8 cellular contexts compared by ENCODE assay signal in genomic region chr5:176360894-176361436, GRCh38. TPM values are rescaled to one million over a fixed set of nuclear protein-coding genes. Genes with fewer than 3 reads are reported as not detected.
DNase-seq lines count a peak whose midpoint lies in the region; ATAC-seq, FAIRE-seq and TF ChIP-seq lines count a peak whose summit lies in the region.

No MANE protein-coding gene starts in this region.

- H3K27me3 Mint-ChIP-seq in IgD-negative memory B cell = no peaks in the 10 kb centered on the region

- TF ChIP-seq CTCF in K562 (IDR thresholded peaks at IDR 0.05 in 2 of 3, conservative IDR thresholded peaks at IDR 0.05 in 1 of 3; ENCODE audit: insufficient read depth in 2 of 3, low read depth in 1 of 3, low read length in 3 of 3) (no peak), kidney epithelial cell (IDR thresholded peaks at IDR 0.05; ENCODE audit: insufficient read depth, low read length, poor library complexity, severe bottlenecking) (no peak)

- ATAC-seq in GM18502 (IDR thresholded peaks at IDR 0.05; ENCODE audit: poor library complexity, unreplicated experiment) = peak; percentile 13
- ATAC-seq in K562 = peak; percentile 60
- no peak for ATAC-seq in HG03565 (IDR thresholded peaks at IDR 0.05; ENCODE audit: unreplicated experiment)
- ATAC-seq in GM19023 (IDR thresholded peaks at IDR 0.05; ENCODE audit: unreplicated experiment) = no peak

- H3K36me3 ChIP-seq in K562 (ENCODE audit: control insufficient read depth, insufficient read depth, low read length) (peaks cover 32% of the 10 kb centered on the region; the same call in 2 of the 3 replicates), kidney epithelial cell (ENCODE audit: control insufficient read depth, insufficient read depth, low read length) (peaks cover 1% of the 10 kb centered on the region)

- H3K4me3 Mint-ChIP-seq in IgD-negative memory B cell = peak overlapping the region; percentile 91 to 99 (median 99)

- CTCF ChIA-PET in K562 (lab: Yijun Ruan, JAX; ENCODE audit: low intra/inter-chr PET ratio) = no interaction called here

- H3K27ac Mint-ChIP-seq in IgD-negative memory B cell = peak overlapping the region; percentile 83 to 97 (median 97)

- H3K79me2 ChIP-seq in K562 (ENCODE audit: control insufficient read depth, insufficient read depth, low read length) = peaks cover 46% of the 10 kb centered on the region

- H3K4me3 ChIP-seq in K562 = peak overlapping the region; percentile 96
- peak overlapping the region; percentile 93 for H3K4me3 ChIP-seq in kidney epithelial cell (ENCODE audit: low read depth, low read length)

- peak overlapping the region; percentile 99 for H2AFZ ChIP-seq in K562 (ENCODE audit: low read depth, low read length)

- POLR2A ChIA-PET in K562 (lab: Yijun Ruan, JAX) = interaction anchor here (0.6 to 3.7 kb wide), 10 partner anchors 9 to 1835 kb away, joined by 3 to 23 read pairs (median 4); partner anchors contain the start of gene CLTB

- H3K4me2 ChIP-seq in K562 (ENCODE audit: insufficient read depth, low read length) = peak overlapping the region; percentile 98

- no peaks in the 10 kb centered on the region for H4K20me1 ChIP-seq in K562 (replicated peaks; ENCODE audit: control insufficient read depth, insufficient read depth, low read length)

- no peak for TF ChIP-seq RAD21 in K562 (CRISPR knock-in tag; conservative IDR thresholded peaks at IDR 0.05 in 1 of 2, IDR thresholded peaks at IDR 0.05 in 1 of 2)

- FAIRE-seq in K562 (lab: Jason Lieb, UNC) = peak; percentile 44

- TF ChIP-seq EP300 in K562 (IDR thresholded peaks at IDR 0.05; ENCODE audit: low read length) = no peak

- BruUV-seq in K562 (replicated peaks; lab: Mats Ljungman, UMichigan) = TSS peak; percentile 75

- DNase-seq in K562 (ENCODE audit: extremely low read depth in 1 of 4, low spot score in 3 of 4) = no peak
- DNase-seq in kidney epithelial cell (ENCODE audit: low read depth) = no peak
- peak in 9 of 49 donors; percentile 26 to 59 (median 38) for DNase-seq in substantia nigra (lab: John Stamatoyannopoulos, UW)
- DNase-seq in kidney glomerular epithelial cell (lab: John Stamatoyannopoulos, UW) = no peak

- H3K9me3 Mint-ChIP-seq in IgD-negative memory B cell = no peaks in the 10 kb centered on the region

- no peaks in the 10 kb centered on the region for H3K9me3 ChIP-seq in K562 (replicated peaks; ENCODE audit: control insufficient read depth, insufficient read depth, low read depth, low read length)

- no peak for TF ChIP-seq POLR2A in K562 (conservative IDR thresholded peaks at IDR 0.05)

- in situ Hi-C loops in K562 (cut with MboI) = no loop called here

- H3K4me1 Mint-ChIP-seq in IgD-negative memory B cell = peaks cover 12 to 31% (median 28%) of the 10 kb centered on the region in 3 donors

- H3K9ac ChIP-seq in K562 (ENCODE audit: insufficient read depth in 1 of 2, low read depth in 2 of 2, low read length in 2 of 2) = peak overlapping the region; percentile 81 to 99

- intact Hi-C loops in K562 (cut with micrococcal nuclease) = loop anchor here (1.0 kb wide), 1 partner anchor 27 kb away; the partner anchor contains the start of genes HIGD2A and NOP16

- H3K36me3 Mint-ChIP-seq in IgD-negative memory B cell = no peaks in the 10 kb centered on the region

- WGBS in K562 (ENCODE audit: insufficient coverage, low coverage, missing lambda C conversion rate) = 1% methylated on average over 25 of the region's 27 CpGs

- H3K27ac ChIP-seq in K562 (ENCODE audit: extremely low read depth, low read depth, low read length) (peak overlapping the region; percentile 75), substantia nigra (ENCODE audit: low read depth, low read length, poor library complexity, severe bottlenecking) (peak overlapping the region; percentile 77)

- no peaks in the 10 kb centered on the region for H3K9me1 ChIP-seq in K562 (ENCODE audit: control insufficient read depth, insufficient read depth, low read length)

- no peaks in the 10 kb centered on the region for H3K27me3 ChIP-seq in K562 (ENCODE audit: control insufficient read depth in 2 of 2, insufficient read depth in 2 of 2, low read length in 2 of 2)
- H3K27me3 ChIP-seq in kidney epithelial cell (ENCODE audit: control insufficient read depth, insufficient read depth, low read length) = no peaks in the 10 kb centered on the region

- peaks cover 9 to 15% of the 10 kb centered on the region in 2 experiments; a peak in 4 of 5 replicates for H3K4me1 ChIP-seq in K562 (replicated peaks in 1 of 2; ENCODE audit: control insufficient read depth in 2 of 2, insufficient read depth in 2 of 2, low read length in 2 of 2)

RNA-seq across cellular contexts. Expression of gene KIAA1191, which starts 0.6 kb away (rescaled TPM):
- polyA plus RNA-seq in IgD-negative memory B cell = 45.2 TPM
- total RNA-seq in K562 (2011; cell fraction: chromatin; rRNA removed; ENCODE audit: low replicate concordance) = 94.0 and 114 TPM in 2 replicates
- total RNA-seq in K562 (2011; cell fraction: nucleolus; rRNA removed) = 63.4 and 68.9 TPM in 2 replicates
- 87.3 and 103 TPM in 2 replicates for total RNA-seq in K562 (2011; cell fraction: nucleoplasm; rRNA removed)
- 37.4 and 48.6 TPM in 2 replicates for total RNA-seq in K562 (2014; rRNA removed)
- 35.0 and 36.3 TPM in 2 replicates for total RNA-seq in K562 (2014; rRNA removed; fragmentation: Illumina TruSeq; extraction: Trizol)
- total RNA-seq in K562 (2015; rRNA removed; fragmentation: Illumina TruSeq; extraction: Trizol) = 39.8 and 41.8 TPM in 2 replicates
- total RNA-seq in K562 (2021) = 46.6 and 47.4 TPM in 2 replicates
- polyA plus RNA-seq in K562 (2011; rRNA removed) = 50.4 and 69.7 TPM in 2 replicates
- polyA plus RNA-seq in K562 (2011; cell fraction: cytosol; rRNA removed) = 63.7 and 84.2 TPM in 2 replicates
- 51.5 and 52.6 TPM in 2 replicates for polyA plus RNA-seq in K562 (2011; cell fraction: nucleus; rRNA removed)
- 43.4 and 52.5 TPM in 2 replicates for polyA plus RNA-seq in K562 (2012)
- polyA plus RNA-seq in K562 (2014; fragmentation: Illumina TruSeq; extraction: Trizol) = 69.6 and 80.2 TPM in 2 replicates
- 10 to 100 TPM; 31.0 to 56.5 TPM for polyA plus RNA-seq in K562 (2014; fragmentation: Nextera tagmentation; extraction: Ambion mirVana)
- polyA plus RNA-seq in K562 (2014; rRNA removed) = 45.7 and 48.1 TPM in 2 replicates
- 46.0 and 51.2 TPM in 2 replicates for polyA minus RNA-seq in K562 (2011; rRNA and poly(A)+ RNA removed)
- 33.3 and 34.1 TPM in 2 replicates for polyA minus RNA-seq in K562 (2011; cell fraction: cytosol; rRNA and poly(A)+ RNA removed)
- polyA minus RNA-seq in K562 (2011; cell fraction: nucleus; rRNA and poly(A)+ RNA removed) = 28.7 and 41.0 TPM in 2 replicates
- total RNA-seq in kidney epithelial cell = 92.4 and 112 TPM in 2 replicates

RNA-seq across cellular contexts. Expression of gene ARL10, which starts 4.3 kb away (rescaled TPM):
- polyA plus RNA-seq in IgD-negative memory B cell (1.3 TPM), K562 (2011; rRNA removed) (0.01 and 0.11 TPM in 2 replicates), K562 (2014; fragmentation: Illumina TruSeq; extraction: Trizol) (0.69 TPM in 1 of 2 replicates, not detected in the other), K562 (2014; fragmentation: Nextera tagmentation; extraction: Ambion mirVana) (under 1 TPM; under 0.01 to 0.31 TPM), K562 (2014; rRNA removed) (not detected in 2 replicates)
- 0.05 and 0.53 TPM in 2 replicates for total RNA-seq in K562 (2011; cell fraction: chromatin; rRNA removed; ENCODE audit: low replicate concordance)
- total RNA-seq in K562 (2011; cell fraction: nucleolus; rRNA removed) = not detected in 2 replicates
- 0.07 and 0.08 TPM in 2 replicates for total RNA-seq in K562 (2011; cell fraction: nucleoplasm; rRNA removed)
- total RNA-seq in K562 (2014; rRNA removed) (2.0 TPM in 1 of 2 replicates, not detected in the other), K562 (2014; rRNA removed; fragmentation: Illumina TruSeq; extraction: Trizol) (0.40 TPM in 1 of 2 replicates, not detected in the other), K562 (2015; rRNA removed; fragmentation: Illumina TruSeq; extraction: Trizol) (0.40 and 0.45 TPM in 2 replicates), K562 (2021) (0.38 and 1.2 TPM in 2 replicates), kidney epithelial cell (8.8 and 18.5 TPM in 2 replicates)
- under 0.01 TPM in 1 of 2 replicates, not detected in the other for polyA plus RNA-seq in K562 (2011; cell fraction: cytosol; rRNA removed)
- polyA plus RNA-seq in K562 (2011; cell fraction: nucleus; rRNA removed) = 0.03 and 0.46 TPM in 2 replicates
- polyA plus RNA-seq in K562 (2012) = 0.03 and 0.34 TPM in 2 replicates
- polyA minus RNA-seq in K562 (2011; rRNA and poly(A)+ RNA removed) = 0.35 TPM in 1 of 2 replicates, not detected in the other
- not detected in 2 replicates for polyA minus RNA-seq in K562 (2011; cell fraction: cytosol; rRNA and poly(A)+ RNA removed)
- polyA minus RNA-seq in K562 (2011; cell fraction: nucleus; rRNA and poly(A)+ RNA removed) = not detected in 2 replicates

RNA-seq across cellular contexts. Expression of gene NOP16, which starts 27.4 kb away (rescaled TPM):
- polyA plus RNA-seq in IgD-negative memory B cell (38.1 TPM), K562 (2011; rRNA removed) (121 and 136 TPM in 2 replicates), K562 (2014; fragmentation: Illumina TruSeq; extraction: Trizol) (161 and 166 TPM in 2 replicates), K562 (2014; fragmentation: Nextera tagmentation; extraction: Ambion mirVana) (100 to 1,000 TPM; 183 to 342 TPM), K562 (2014; rRNA removed) (174 and 221 TPM in 2 replicates)
- 76.0 and 149 TPM in 2 replicates for total RNA-seq in K562 (2011; cell fraction: chromatin; rRNA removed; ENCODE audit: low replicate concordance)
- total RNA-seq in K562 (2011; cell fraction: nucleolus; rRNA removed) = 135 and 143 TPM in 2 replicates
- 111 and 128 TPM in 2 replicates for total RNA-seq in K562 (2011; cell fraction: nucleoplasm; rRNA removed)
- total RNA-seq in K562 (2014; rRNA removed) (92.5 and 116 TPM in 2 replicates), K562 (2014; rRNA removed; fragmentation: Illumina TruSeq; extraction: Trizol) (80.3 and 98.2 TPM in 2 replicates), K562 (2015; rRNA removed; fragmentation: Illumina TruSeq; extraction: Trizol) (143 and 148 TPM in 2 replicates), K562 (2021) (116 and 120 TPM in 2 replicates), kidney epithelial cell (17.8 and 21.1 TPM in 2 replicates)
- polyA plus RNA-seq in K562 (2011; cell fraction: cytosol; rRNA removed) = 104 and 115 TPM in 2 replicates
- 133 and 168 TPM in 2 replicates for polyA plus RNA-seq in K562 (2011; cell fraction: nucleus; rRNA removed)
- polyA plus RNA-seq in K562 (2012) = 49.6 and 125 TPM in 2 replicates
- polyA minus RNA-seq in K562 (2011; rRNA and poly(A)+ RNA removed) = 60.7 and 71.9 TPM in 2 replicates
- 42.1 and 58.9 TPM in 2 replicates for polyA minus RNA-seq in K562 (2011; cell fraction: cytosol; rRNA and poly(A)+ RNA removed)
- 83.7 and 100 TPM in 2 replicates for polyA minus RNA-seq in K562 (2011; cell fraction: nucleus; rRNA and poly(A)+ RNA removed)

RNA-seq across cellular contexts. Expression of gene HIGD2A, which starts 27.6 kb away (rescaled TPM):
- 242 TPM for polyA plus RNA-seq in IgD-negative memory B cell
- 8.9 and 23.0 TPM in 2 replicates for total RNA-seq in K562 (2011; cell fraction: chromatin; rRNA removed; ENCODE audit: low replicate concordance)
- total RNA-seq in K562 (2011; cell fraction: nucleolus; rRNA removed) = 31.7 and 39.2 TPM in 2 replicates
- 38.3 and 59.1 TPM in 2 replicates for total RNA-seq in K562 (2011; cell fraction: nucleoplasm; rRNA removed)
- 193 and 230 TPM in 2 replicates for total RNA-seq in K562 (2014; rRNA removed)
- 86.1 and 94.7 TPM in 2 replicates for total RNA-seq in K562 (2014; rRNA removed; fragmentation: Illumina TruSeq; extraction: Trizol)
- 161 and 163 TPM in 2 replicates for total RNA-seq in K562 (2015; rRNA removed; fragmentation: Illumina TruSeq; extraction: Trizol)
- 150 and 154 TPM in 2 replicates for total RNA-seq in K562 (2021)
- polyA plus RNA-seq in K562 (2011; rRNA removed) = 121 and 166 TPM in 2 replicates
- 306 and 470 TPM in 2 replicates for polyA plus RNA-seq in K562 (2011; cell fraction: cytosol; rRNA removed)
- 70.5 and 75.2 TPM in 2 replicates for polyA plus RNA-seq in K562 (2011; cell fraction: nucleus; rRNA removed)
- polyA plus RNA-seq in K562 (2012) = 187 and 315 TPM in 2 replicates
- polyA plus RNA-seq in K562 (2014; fragmentation: Illumina TruSeq; extraction: Trizol) = 144 and 249 TPM in 2 replicates
- 100 to 1,000 TPM; 232 to 235 TPM for polyA plus RNA-seq in K562 (2014; fragmentation: Nextera tagmentation; extraction: Ambion mirVana)
- 264 and 272 TPM in 2 replicates for polyA plus RNA-seq in K562 (2014; rRNA removed)
- 38.5 and 45.4 TPM in 2 replicates for polyA minus RNA-seq in K562 (2011; rRNA and poly(A)+ RNA removed)
- 64.4 and 107 TPM in 2 replicates for polyA minus RNA-seq in K562 (2011; cell fraction: cytosol; rRNA and poly(A)+ RNA removed)
- polyA minus RNA-seq in K562 (2011; cell fraction: nucleus; rRNA and poly(A)+ RNA removed) = 21.5 and 40.7 TPM in 2 replicates
- total RNA-seq in kidney epithelial cell = 139 and 161 TPM in 2 replicates

RNA-seq across cellular contexts. Expression of gene CLTB, which starts 55.4 kb away (rescaled TPM):
- polyA plus RNA-seq in IgD-negative memory B cell (54.1 TPM), K562 (2011; rRNA removed) (33.1 and 41.1 TPM in 2 replicates), K562 (2014; fragmentation: Illumina TruSeq; extraction: Trizol) (31.4 and 55.9 TPM in 2 replicates), K562 (2014; fragmentation: Nextera tagmentation; extraction: Ambion mirVana) (1 to 10 TPM; 1.8 to 3.5 TPM), K562 (2014; rRNA removed) (84.2 and 84.6 TPM in 2 replicates)
- 8.7 and 27.7 TPM in 2 replicates for total RNA-seq in K562 (2011; cell fraction: chromatin; rRNA removed; ENCODE audit: low replicate concordance)
- 17.0 and 19.1 TPM in 2 replicates for total RNA-seq in K562 (2011; cell fraction: nucleolus; rRNA removed)
- 18.7 and 31.4 TPM in 2 replicates for total RNA-seq in K562 (2011; cell fraction: nucleoplasm; rRNA removed)
- total RNA-seq in K562 (2014; rRNA removed) (111 and 117 TPM in 2 replicates), K562 (2014; rRNA removed; fragmentation: Illumina TruSeq; extraction: Trizol) (15.2 and 17.4 TPM in 2 replicates), K562 (2015; rRNA removed; fragmentation: Illumina TruSeq; extraction: Trizol) (39.0 and 39.7 TPM in 2 replicates), K562 (2021) (54.7 and 69.0 TPM in 2 replicates), kidney epithelial cell (163 and 172 TPM in 2 replicates)
- 47.3 and 113 TPM in 2 replicates for polyA plus RNA-seq in K562 (2011; cell fraction: cytosol; rRNA removed)
- polyA plus RNA-seq in K562 (2011; cell fraction: nucleus; rRNA removed) = 28.1 and 43.0 TPM in 2 replicates
- polyA plus RNA-seq in K562 (2012) = 55.6 and 65.9 TPM in 2 replicates
- polyA minus RNA-seq in K562 (2011; rRNA and poly(A)+ RNA removed) = 17.0 and 24.2 TPM in 2 replicates
- polyA minus RNA-seq in K562 (2011; cell fraction: cytosol; rRNA and poly(A)+ RNA removed) = 25.4 and 28.5 TPM in 2 replicates
- 7.8 and 8.3 TPM in 2 replicates for polyA minus RNA-seq in K562 (2011; cell fraction: nucleus; rRNA and poly(A)+ RNA removed)

Comparison
In these comparisons a context has a peak if more than half of its experiments do, and no peak if none do; other contexts are left out.
1. ATAC-seq: peak in GM18502 (single experiment) and K562 (single experiment); none in HG03565 (single experiment) and GM19023 (single experiment).